Comparison of ENCODE assay signal across 11 cellular contexts in the genomic region with DNA sequence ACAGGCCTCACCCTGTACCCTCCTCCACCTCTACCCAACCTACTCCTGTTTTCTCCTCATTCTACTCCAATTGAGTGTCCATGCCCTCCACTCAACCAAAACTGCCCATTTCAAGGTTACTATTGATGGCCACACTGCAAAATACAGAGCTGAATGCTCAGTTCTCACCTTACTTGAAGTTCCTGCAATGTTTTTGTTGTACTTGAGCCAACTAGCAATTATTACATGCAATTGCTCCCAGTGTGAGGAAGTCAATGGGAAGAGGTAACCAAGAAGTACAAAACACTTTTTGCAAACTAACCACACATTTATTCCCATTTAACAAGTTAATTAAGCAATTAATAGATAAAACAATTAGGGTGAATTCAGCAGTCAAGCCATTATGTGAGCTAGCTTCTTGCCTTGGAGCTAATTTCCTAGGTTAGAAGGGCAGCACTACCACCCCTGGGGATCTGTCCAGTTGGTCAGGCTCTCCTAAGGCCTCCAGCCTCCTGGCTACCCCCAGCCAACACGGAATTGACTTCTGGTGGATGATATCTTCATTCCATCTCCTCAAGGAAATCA. TPM values are rescaled to one million over a fixed set of nuclear protein-coding genes. Genes with fewer than 3 reads are reported as not detected.
"Had no signal": no experiment of that assay in that cellular context is flagged by ENCODE, and none has a peak within 500 bp of the region (broad histone marks: within the 10 kb centered on the region; RNA-seq: fewer than 3 reads in every experiment).

No MANE protein-coding gene starts in this region.

- H3K27ac Mint-ChIP-seq: GM23338, H9, HFFc6 had no signal

- DNase-seq: GM23248, GOT3, H7, H9, HCEC 1CT, HFFc6 had no signal

- H3K9me3 ChIP-seq: HAP-1 had no signal

- ATAC-seq: GM23338, HCT116 had no signal

- H3K27ac ChIP-seq: GM23248 had no signal

- H3K36me3 ChIP-seq: HAP-1 had no signal

- H3K4me3 Mint-ChIP-seq: GM23338, H9, HFFc6 had no signal

- H3K4me1 Mint-ChIP-seq: GM23338, H9 had no signal

- H3K4me3 ChIP-seq: GM23248, GM23338, HAP-1 had no signal

- H3K9me3 Mint-ChIP-seq: GM23338, H9 had no signal

- H3K4me1 ChIP-seq: HAP-1 had no signal

RNA-seq across cellular contexts. Expression of gene GGTLC1, which starts 52.4 kb away (rescaled TPM):
- total RNA-seq: GM23248, GM23338, H1, H4, H7, H9, HFFc6 had no signal
